Comparison of ENCODE assay signal across 1 cellular context in the genomic region with DNA sequence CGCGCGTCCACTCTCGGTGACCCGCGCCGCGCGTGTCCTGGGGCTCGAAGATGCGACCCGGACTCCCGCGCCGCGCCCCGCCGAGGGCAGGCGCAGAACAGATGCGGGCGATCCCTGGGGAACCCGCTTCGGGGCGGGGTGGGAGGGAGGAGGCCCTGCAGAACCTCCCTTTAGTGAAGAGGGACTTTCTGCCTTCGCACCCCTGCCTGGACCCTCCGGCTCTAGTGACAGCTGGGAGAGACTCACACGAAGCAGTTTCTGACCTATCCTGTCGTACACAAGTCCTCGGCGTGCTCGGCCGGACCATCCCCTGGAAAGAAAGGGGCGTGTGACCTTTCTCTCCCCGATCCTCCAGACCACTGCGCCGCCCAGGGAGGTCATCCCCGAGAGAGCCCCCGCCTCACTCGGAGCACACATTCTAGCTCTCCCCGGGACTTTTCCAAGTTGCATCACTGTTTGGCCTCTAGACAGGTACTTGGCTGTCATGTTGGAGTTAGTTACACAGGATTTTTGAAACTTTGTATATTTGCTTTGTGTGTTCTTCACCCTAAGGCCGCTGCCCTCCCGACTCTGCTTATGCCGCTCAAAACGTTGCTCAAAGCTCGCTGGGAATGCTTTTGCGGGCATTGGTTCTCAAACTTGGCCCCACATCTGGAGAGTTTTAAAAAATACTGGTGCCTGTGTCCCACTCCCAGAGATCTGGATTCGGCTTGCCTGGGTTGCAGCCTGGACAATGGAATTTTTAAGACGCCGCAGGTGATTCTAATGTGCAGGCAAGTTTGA.
TF ChIP-seq lines count a peak whose summit lies in the region.

No MANE protein-coding gene starts in this region.

TF ChIP-seq in IMR-90, 13 proteins besides CTCF, POLR2A, EP300 and RAD21 (continued from another document):
- TF ChIP-seq BHLHE40 (IDR thresholded peaks at IDR 0.05; ENCODE audit: low read depth, low read length) (no peak), MAZ (IDR thresholded peaks at IDR 0.05; ENCODE audit: borderline replicate concordance, low read depth, low read length) (no peak), CHD1 (IDR thresholded peaks at IDR 0.05; ENCODE audit: low read depth, low read length) (no peak)
- TF ChIP-seq, protein P1, sequence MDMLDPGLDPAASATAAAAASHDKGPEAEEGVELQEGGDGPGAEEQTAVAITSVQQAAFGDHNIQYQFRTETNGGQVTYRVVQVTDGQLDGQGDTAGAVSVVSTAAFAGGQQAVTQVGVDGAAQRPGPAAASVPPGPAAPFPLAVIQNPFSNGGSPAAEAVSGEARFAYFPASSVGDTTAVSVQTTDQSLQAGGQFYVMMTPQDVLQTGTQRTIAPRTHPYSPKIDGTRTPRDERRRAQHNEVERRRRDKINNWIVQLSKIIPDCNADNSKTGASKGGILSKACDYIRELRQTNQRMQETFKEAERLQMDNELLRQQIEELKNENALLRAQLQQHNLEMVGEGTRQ (IDR thresholded peaks at IDR 0.05; ENCODE audit: low read depth, low read length), result no peak
